8 cellular contexts compared by ENCODE assay signal in the genomic region with DNA sequence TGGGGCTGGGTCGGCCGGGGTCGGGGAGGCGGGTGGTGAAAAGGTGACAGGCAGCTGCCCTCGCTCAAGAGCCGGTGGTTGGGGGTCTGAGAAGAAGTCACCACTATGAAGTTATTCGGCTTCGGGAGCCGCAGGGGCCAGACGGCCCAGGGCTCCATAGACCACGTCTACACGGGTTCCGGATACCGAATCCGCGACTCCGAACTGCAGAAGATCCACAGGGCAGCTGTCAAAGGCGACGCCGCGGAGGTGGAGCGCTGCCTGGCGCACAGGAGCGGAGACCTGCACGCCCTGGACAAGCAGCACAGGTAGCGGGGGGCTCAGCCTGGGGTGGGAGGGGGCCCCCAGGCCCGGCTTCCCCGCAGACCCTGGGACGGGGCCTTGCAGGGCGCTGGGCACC.
DNase-seq lines count a peak whose midpoint lies in the region; ATAC-seq and TF ChIP-seq lines count a peak whose summit lies in the region.
"Not testable (repeated sequence)": the region's sequence is repeated elsewhere in the genome, so short reads cannot be mapped to it uniquely, and the experiment has no call there.

No MANE protein-coding gene starts in this region.

- WGBS in H9 (ENCODE audit: extremely low coverage, insufficient read length, low lambda C conversion rate), result no CpG with 5 or more reads among the region's 30 CpGs
- WGBS in endodermal cell (ENCODE audit: insufficient coverage in 1 of 2, insufficient read length in 1 of 2), 2 experiments, result 10% methylated on average over 30 of the region's 30 CpGs; no CpG with 5 or more reads in 1 of the 2 experiments

- H3K9me3 Mint-ChIP-seq in H9, result peaks cover 9 to 15% of the 10 kb centered on the region in 2 experiments; a peak in 3 of 5 replicates
- not testable (repeated sequence) for H3K9me3 Mint-ChIP-seq in activated T-helper 2 cell treated with anti-CD3 and anti-CD28 coated beads, Interferon-gamma antibody, Interleukin-2, Interleukin-4, amounts not matched to agents 10 μg/mL and 5 μg/mL and 100 μg/mL, durations not matched to agents 14 hours and 24 hours and 36 hours; endodermal cell; memory B cell

- not testable (repeated sequence) for H3K9me3 ChIP-seq in H9 (ENCODE audit: control insufficient read depth, low read depth, low read length); RWPE2 (ENCODE audit: severe bottlenecking); endodermal cell (ENCODE audit: control insufficient read depth, low read length); iPS-15b (ENCODE audit: control insufficient read depth, insufficient read depth, low read length)

- intact Hi-C loops in activated T-helper 2 cell treated with anti-CD3 and anti-CD28 coated beads, Interferon-gamma antibody, Interleukin-2, Interleukin-4, amounts not matched to agents 10 μg/mL and 5 μg/mL and 100 μg/mL, durations not matched to agents 14 hours and 24 hours and 36 hours (cut with micrococcal nuclease), result not testable (repeated sequence)

- H3K27ac ChIP-seq in H9 (ENCODE audit: insufficient read length, low read depth, low read length); RWPE2 (ENCODE audit: poor library complexity, severe bottlenecking); endodermal cell (ENCODE audit: low read depth, low read length): not testable (repeated sequence)

- ATAC-seq in RWPE2 (ENCODE audit: low read depth); memory B cell (ENCODE audit: low read depth): not testable (repeated sequence)

- H4K8ac ChIP-seq in H9 (replicated peaks; ENCODE audit: insufficient read length, low read depth, low read length), result not testable (repeated sequence)

- H3K18ac ChIP-seq in H9 (ENCODE audit: insufficient read length, low read depth, low read length), result not testable (repeated sequence)

- H4K5ac ChIP-seq in H9 (ENCODE audit: insufficient read length, low read depth, low read length), result not testable (repeated sequence)

- H3K56ac ChIP-seq in H9 (ENCODE audit: insufficient read length, low read depth, low read length), result not testable (repeated sequence)

- not testable (repeated sequence) for H3K79me2 ChIP-seq in H9 (ENCODE audit: insufficient read depth, low read length)

- peak overlapping the region; percentile 58 to 68; a peak in 4 of 5 replicates for H3K4me3 Mint-ChIP-seq in H9
- H3K4me3 Mint-ChIP-seq in activated T-helper 2 cell treated with anti-CD3 and anti-CD28 coated beads, Interferon-gamma antibody, Interleukin-2, Interleukin-4, amounts not matched to agents 10 μg/mL and 5 μg/mL and 100 μg/mL, durations not matched to agents 14 hours and 24 hours and 36 hours (ENCODE audit: low read depth), result peak overlapping the region; percentile 87
- H3K4me3 Mint-ChIP-seq in endodermal cell, result peak overlapping the region; percentile 70
- H3K4me3 Mint-ChIP-seq in memory B cell, result peak overlapping the region; percentile 94

- not testable (repeated sequence) for TF ChIP-seq CTCF in H9 (conservative IDR thresholded peaks at IDR 0.05); RWPE2 (IDR thresholded peaks at IDR 0.05; ENCODE audit: poor library complexity, severe bottlenecking); endodermal cell (conservative IDR thresholded peaks at IDR 0.05)

- H3K79me1 ChIP-seq in H9 (ENCODE audit: insufficient read depth, low read depth, low read length, poor library complexity, severe bottlenecking), result not testable (repeated sequence)

- H3K4me3 ChIP-seq in RWPE2 (ENCODE audit: severe bottlenecking), result peak overlapping the region; percentile 31
- not testable (repeated sequence) for H3K4me3 ChIP-seq in endodermal cell (ENCODE audit: low read length)
- peak overlapping the region; percentile 39 for H3K4me3 ChIP-seq in iPS-15b (ENCODE audit: low read depth, low read length)

- not testable (repeated sequence) for H2BK5ac ChIP-seq in H9 (ENCODE audit: insufficient read length, low read length)

- H2AFZ ChIP-seq in H9 (ENCODE audit: low read length), result not testable (repeated sequence)

- H4K91ac ChIP-seq in H9 (ENCODE audit: insufficient read length, low read depth, low read length), result not testable (repeated sequence)

- H3K9ac ChIP-seq in H9 (ENCODE audit: extremely low read depth, insufficient read length, low read length); endodermal cell (ENCODE audit: extremely low read depth, low read length, poor library complexity, severe bottlenecking); iPS-15b (ENCODE audit: low read depth, low read length): not testable (repeated sequence)

- not testable (repeated sequence) for H3K4ac ChIP-seq in H9 (ENCODE audit: low read depth, low read length)

- H3K23ac ChIP-seq in H9 (ENCODE audit: insufficient read length, low read depth, low read length), result not testable (repeated sequence)

- not testable (repeated sequence) for H3K4me2 ChIP-seq in H9 (ENCODE audit: insufficient read depth, insufficient read length, low read length)

- H2AK5ac ChIP-seq in H9 (ENCODE audit: insufficient read length, low read length), result not testable (repeated sequence)

- H3K4me1 Mint-ChIP-seq in H9; activated T-helper 2 cell treated with anti-CD3 and anti-CD28 coated beads, Interferon-gamma antibody, Interleukin-2, Interleukin-4, amounts not matched to agents 10 μg/mL and 5 μg/mL and 100 μg/mL, durations not matched to agents 14 hours and 24 hours and 36 hours (ENCODE audit: low read depth); endodermal cell; memory B cell: not testable (repeated sequence)

- not testable (repeated sequence) for H3K27me3 ChIP-seq in H9 (ENCODE audit: insufficient read depth, low read length); RWPE2 (ENCODE audit: insufficient read depth, poor library complexity, severe bottlenecking); endodermal cell (ENCODE audit: control insufficient read depth, insufficient read depth, low read length, poor library complexity, severe bottlenecking); iPS-15b (ENCODE audit: control insufficient read depth, insufficient read depth, low read length)

- not testable (repeated sequence) for H3K23me2 ChIP-seq in H9 (ENCODE audit: insufficient read length, low read depth, low read length, poor library complexity, severe bottlenecking)

- H2BK20ac ChIP-seq in H9 (ENCODE audit: low read depth, low read length, poor library complexity, severe bottlenecking), result not testable (repeated sequence)

- not testable (repeated sequence) for H3K4me1 ChIP-seq in H9 (ENCODE audit: insufficient read depth, low read length); RWPE2 (ENCODE audit: insufficient read depth, poor library complexity, severe bottlenecking); endodermal cell (ENCODE audit: control insufficient read depth, insufficient read depth, low read length); iPS-15b (ENCODE audit: control insufficient read depth, insufficient read depth, low read length)

- H2BK12ac ChIP-seq in H9 (ENCODE audit: insufficient read length, low read depth, low read length), result not testable (repeated sequence)

- H4K20me1 ChIP-seq in H9 (ENCODE audit: control insufficient read depth, insufficient read depth, insufficient read length), result not testable (repeated sequence)

- H3T11ph ChIP-seq in H9 (ENCODE audit: low read length), result not testable (repeated sequence)

- not testable (repeated sequence) for H3K27ac Mint-ChIP-seq in H9, endodermal cell, memory B cell
- peak overlapping the region; percentile 79 for H3K27ac Mint-ChIP-seq in activated T-helper 2 cell treated with anti-CD3 and anti-CD28 coated beads, Interferon-gamma antibody, Interleukin-2, Interleukin-4, amounts not matched to agents 10 μg/mL and 5 μg/mL and 100 μg/mL, durations not matched to agents 14 hours and 24 hours and 36 hours

- H3K36me3 ChIP-seq in RWPE2 (ENCODE audit: low read depth); endodermal cell (ENCODE audit: control insufficient read depth, insufficient read depth, low read length); iPS-15b (ENCODE audit: control insufficient read depth, insufficient read depth, low read length): not testable (repeated sequence)

- H2BK120ac ChIP-seq in H9 (ENCODE audit: low read depth, low read length, poor library complexity, severe bottlenecking), result not testable (repeated sequence)

- H2BK15ac ChIP-seq in H9 (ENCODE audit: low read depth, low read length), result not testable (repeated sequence)

- DNase-seq in AG08396 (ENCODE audit: low spot score) (peak; percentile 0), H9 (peak; percentile 23), endodermal cell (peak; percentile 53), retina (peak; percentile 29)
- not testable (repeated sequence) for DNase-seq in RWPE2 (ENCODE audit: low spot score); activated T-helper 2 cell treated with anti-CD3 and anti-CD28 coated beads, Interferon-gamma antibody, Interleukin-2, Interleukin-4, amounts not matched to agents 10 μg/mL and 5 μg/mL and 100 μg/mL, durations not matched to agents 14 hours and 24 hours and 36 hours (ENCODE audit: low spot score); memory B cell (ENCODE audit: low spot score in 2 of 2)

- not testable (repeated sequence) for H3K36me3 Mint-ChIP-seq in H9 (ENCODE audit: insufficient read depth in 1 of 3, low read depth in 3 of 3); activated T-helper 2 cell treated with anti-CD3 and anti-CD28 coated beads, Interferon-gamma antibody, Interleukin-2, Interleukin-4, amounts not matched to agents 10 μg/mL and 5 μg/mL and 100 μg/mL, durations not matched to agents 14 hours and 24 hours and 36 hours (ENCODE audit: low read depth); endodermal cell (ENCODE audit: low read depth); memory B cell

- not testable (repeated sequence) for H3K14ac ChIP-seq in H9 (ENCODE audit: insufficient read depth, low read length)

- H3K27me3 Mint-ChIP-seq in H9 (ENCODE audit: low read depth) (peaks cover 33% of the 10 kb centered on the region), endodermal cell (ENCODE audit: insufficient read depth) (peaks cover 15% of the 10 kb centered on the region)
- H3K27me3 Mint-ChIP-seq in activated T-helper 2 cell treated with anti-CD3 and anti-CD28 coated beads, Interferon-gamma antibody, Interleukin-2, Interleukin-4, amounts not matched to agents 10 μg/mL and 5 μg/mL and 100 μg/mL, durations not matched to agents 14 hours and 24 hours and 36 hours (ENCODE audit: low read depth); memory B cell: not testable (repeated sequence)
